Comparison of ENCODE assay signal across 9 cellular contexts in the genomic region with DNA sequence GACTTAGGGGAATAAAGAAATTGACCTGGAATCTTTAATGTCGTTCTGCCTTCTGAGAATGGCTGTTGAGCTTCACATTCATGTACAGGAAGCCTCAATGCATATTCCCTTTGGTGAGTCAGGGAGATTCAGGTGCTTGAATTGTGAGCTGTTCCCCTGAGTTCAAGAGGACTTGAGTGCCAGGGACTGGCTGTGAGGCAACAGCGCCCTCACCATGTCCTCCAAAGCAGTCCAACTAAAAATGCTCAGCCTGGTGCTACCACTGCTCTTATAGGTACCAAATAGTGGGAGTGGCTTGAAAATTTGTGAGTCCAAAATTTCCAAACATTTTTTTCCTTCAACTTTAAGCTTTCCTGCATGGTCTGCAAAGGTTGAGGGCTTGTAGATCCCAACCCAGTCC. TPM values are rescaled to one million over a fixed set of nuclear protein-coding genes. Genes with fewer than 3 reads are reported as not detected.
DNase-seq lines count a peak whose midpoint lies in the region; ATAC-seq, FAIRE-seq and TF ChIP-seq lines count a peak whose summit lies in the region.
"Had no signal": no experiment of that assay in that cellular context is flagged by ENCODE, and none has a peak within 500 bp of the region (broad histone marks: within the 10 kb centered on the region; RNA-seq: fewer than 3 reads in every experiment).

No MANE protein-coding gene starts in this region.

- intact Hi-C loops in activated CD4-positive, alpha-beta T cell treated with anti-CD3 and anti-CD28 coated beads for 36 hours (cut with DNase I, micrococcal nuclease) = loop anchor here in 1 of 2 experiments (10.0 kb wide), 1 partner anchor 273 kb away; no protein-coding TSS in a partner anchor
- intact Hi-C loops in activated CD4-positive, alpha-beta T cell treated with anti-CD3 and anti-CD28 coated beads, Interleukin-2, amount 10 ng/mL, durations not matched to agents 24 days and 14 days (cut with micrococcal nuclease) = no loop called here
- intact Hi-C loops in K562 (cut with micrococcal nuclease) = loop anchor here (1.0 kb wide), 2 partner anchors 135 to 140 kb away; no protein-coding TSS in a partner anchor

- peak; percentile 73 for ATAC-seq in activated CD4-positive, alpha-beta T cell treated with anti-CD3 and anti-CD28 coated beads for 36 hours
- ATAC-seq in K562 = peak; percentile 96
- ATAC-seq in GM18505 (IDR thresholded peaks at IDR 0.05; ENCODE audit: unreplicated experiment) = no peak

- H4K20me1 ChIP-seq in MM.1S (ENCODE audit: insufficient read depth, low read length) = no peaks in the 10 kb centered on the region
- 0 out of 2 replicates have a peak, but pooled peaks cover 2% of the 10 kb centered on the region for H4K20me1 ChIP-seq in K562 (replicated peaks; ENCODE audit: control insufficient read depth, insufficient read depth, low read length)
- no peaks in the 10 kb centered on the region for H4K20me1 ChIP-seq in osteoblast (ENCODE audit: insufficient read depth, low read length)

- CTCF ChIA-PET in activated CD4-positive, alpha-beta T cell treated with anti-CD3 and anti-CD28 coated beads for 36 hours (lab: Charles Lee) = interaction anchor here (0.6 to 1.7 kb wide), 8 partner anchors 11 to 268 kb away, joined by 3 to 4 read pairs (median 3); no protein-coding TSS in a partner anchor
- CTCF ChIA-PET in K562 (lab: Yijun Ruan, JAX; ENCODE audit: low intra/inter-chr PET ratio) = interaction anchor here (0.9 kb wide), 1 partner anchor 381 kb away, joined by 3 read pairs; no protein-coding TSS in a partner anchor

- DNase-seq in activated CD4-positive, alpha-beta T cell treated with anti-CD3 and anti-CD28 coated beads for 36 hours = peak; percentile 39
- DNase-seq in activated CD4-positive, alpha-beta T cell treated with anti-CD3 and anti-CD28 coated beads, Interleukin-2, amount 10 ng/mL, durations not matched to agents 24 days and 14 days = no peak
- no peak for DNase-seq in MM.1S
- peak; percentile 17 to 59 (median 30) for DNase-seq in K562 (ENCODE audit: extremely low read depth in 1 of 4, low spot score in 3 of 4)
- peak; percentile 38 for DNase-seq in osteoblast (ENCODE audit: insufficient read length, low spot score, missing footprints)
- no peak for DNase-seq in stimulated activated CD4-positive, alpha-beta T cell treated with anti-CD3 and anti-CD28 coated beads, Interleukin-4, amount 100 ng/mL, for 4 hours
- no peak for DNase-seq in HK-2 (ENCODE audit: unreplicated experiment)

- H3K9me2 ChIP-seq in MM.1S (replicated peaks; ENCODE audit: insufficient read depth, low read length) = no peaks in the 10 kb centered on the region

- no peak overlapping the region for H3K4me3 Mint-ChIP-seq in activated CD4-positive, alpha-beta T cell treated with anti-CD3 and anti-CD28 coated beads for 36 hours
- H3K4me3 Mint-ChIP-seq in activated CD4-positive, alpha-beta T cell treated with anti-CD3 and anti-CD28 coated beads, Interleukin-2, amount 10 ng/mL, durations not matched to agents 24 days and 14 days = no peak overlapping the region
- H3K4me3 Mint-ChIP-seq: T-helper 1 cell treated with Interleukin-12 subunit alpha and Interleukin-12 subunit beta and Interleukin-4 antibody, amounts not matched to agents 30 μg/mL and 1 μg/mL, for 36 hours had no signal

- H3K27ac Mint-ChIP-seq in activated CD4-positive, alpha-beta T cell treated with anti-CD3 and anti-CD28 coated beads for 36 hours = no peak overlapping the region
- no peak overlapping the region for H3K27ac Mint-ChIP-seq in activated CD4-positive, alpha-beta T cell treated with anti-CD3 and anti-CD28 coated beads, Interleukin-2, amount 10 ng/mL, durations not matched to agents 24 days and 14 days
- H3K27ac Mint-ChIP-seq: T-helper 1 cell treated with Interleukin-12 subunit alpha and Interleukin-12 subunit beta and Interleukin-4 antibody, amounts not matched to agents 30 μg/mL and 1 μg/mL, for 36 hours had no signal

- POLR2A ChIA-PET in activated CD4-positive, alpha-beta T cell treated with anti-CD3 and anti-CD28 coated beads for 36 hours (lab: Charles Lee) = no interaction called here
- POLR2A ChIA-PET in K562 (lab: Yijun Ruan, JAX) = interaction anchor here (0.6 to 1.3 kb wide), 4 partner anchors 9 to 574 kb away, joined by 3 to 6 read pairs (median 4); no protein-coding TSS in a partner anchor

- H2AFZ ChIP-seq in MM.1S (ENCODE audit: low read length) (no peak overlapping the region), K562 (ENCODE audit: low read depth, low read length) (no peak overlapping the region), osteoblast (ENCODE audit: low read length) (no peak overlapping the region)

- 64% methylated on average over 2 of the region's 2 CpGs for WGBS in K562 (ENCODE audit: insufficient coverage, low coverage, missing lambda C conversion rate)

- no peaks in the 10 kb centered on the region for H3K9me3 Mint-ChIP-seq in activated CD4-positive, alpha-beta T cell treated with anti-CD3 and anti-CD28 coated beads for 36 hours (ENCODE audit: low read depth)
- H3K9me3 Mint-ChIP-seq in activated CD4-positive, alpha-beta T cell treated with anti-CD3 and anti-CD28 coated beads, Interleukin-2, amount 10 ng/mL, durations not matched to agents 24 days and 14 days = no peaks in the 10 kb centered on the region
- H3K9me3 Mint-ChIP-seq: T-helper 1 cell treated with Interleukin-12 subunit alpha and Interleukin-12 subunit beta and Interleukin-4 antibody, amounts not matched to agents 30 μg/mL and 1 μg/mL, for 36 hours had no signal

- no peaks in the 10 kb centered on the region for H3K9me1 ChIP-seq in K562 (ENCODE audit: control insufficient read depth, insufficient read depth, low read length)

- H3K4me1 ChIP-seq in MM.1S (ENCODE audit: low read length) = no peaks in the 10 kb centered on the region
- H3K4me1 ChIP-seq in K562 (replicated peaks in 1 of 2; ENCODE audit: control insufficient read depth in 2 of 2, insufficient read depth in 2 of 2, low read length in 2 of 2) = no peaks in the 10 kb centered on the region
- no peaks in the 10 kb centered on the region for H3K4me1 ChIP-seq in osteoblast (ENCODE audit: insufficient read depth, low read length)

- TF ChIP-seq RAD21 in K562 (CRISPR knock-in tag; conservative IDR thresholded peaks at IDR 0.05 in 1 of 2, IDR thresholded peaks at IDR 0.05 in 1 of 2) = peak in 1 of 2 experiments; percentile 69; a peak in 3 of 4 replicates

- BruUV-seq in K562 (replicated peaks; lab: Mats Ljungman, UMichigan) = no TSS peak

- H3K79me2 ChIP-seq in MM.1S (ENCODE audit: low read length) (no peaks in the 10 kb centered on the region), K562 (ENCODE audit: control insufficient read depth, insufficient read depth, low read length) (no peaks in the 10 kb centered on the region), osteoblast (ENCODE audit: insufficient read depth, low read length) (no peaks in the 10 kb centered on the region)

- TF ChIP-seq CTCF in MM.1S (IDR thresholded peaks at IDR 0.05; ENCODE audit: low read length) (peak; percentile 29), K562 (IDR thresholded peaks at IDR 0.05 in 2 of 3, conservative IDR thresholded peaks at IDR 0.05 in 1 of 3; ENCODE audit: insufficient read depth in 2 of 3, low read depth in 1 of 3, low read length in 3 of 3) (peak; percentile 65 to 70 (median 70)), osteoblast (IDR thresholded peaks at IDR 0.05; ENCODE audit: extremely low read depth, low read depth, low read length) (peak; percentile 44)

- in situ Hi-C loops in K562 (cut with MboI) = no loop called here

- no peak overlapping the region for H3K4me3 ChIP-seq in MM.1S (ENCODE audit: low read length)
- H3K4me3 ChIP-seq in K562 = no peak overlapping the region
- H3K4me3 ChIP-seq in osteoblast (ENCODE audit: insufficient read depth, low read length) = no peak overlapping the region

- TF ChIP-seq POLR2A in K562 (conservative IDR thresholded peaks at IDR 0.05) (no peak), GM18505 (IDR thresholded peaks at IDR 0.05; ENCODE audit: borderline replicate concordance, extremely low read depth, insufficient read depth, insufficient read length) (no peak)

- H3K4me1 Mint-ChIP-seq in activated CD4-positive, alpha-beta T cell treated with anti-CD3 and anti-CD28 coated beads for 36 hours = no peaks in the 10 kb centered on the region
- H3K4me1 Mint-ChIP-seq in activated CD4-positive, alpha-beta T cell treated with anti-CD3 and anti-CD28 coated beads, Interleukin-2, amount 10 ng/mL, durations not matched to agents 24 days and 14 days = no peaks in the 10 kb centered on the region

- H3K27me3 ChIP-seq in MM.1S (replicated peaks; ENCODE audit: insufficient read depth, low read length) (no peaks in the 10 kb centered on the region), K562 (ENCODE audit: control insufficient read depth in 2 of 2, insufficient read depth in 2 of 2, low read length in 2 of 2) (no peaks in the 10 kb centered on the region), osteoblast (ENCODE audit: insufficient read depth, low read length) (no peaks in the 10 kb centered on the region)

- H3K9ac ChIP-seq in MM.1S (ENCODE audit: low read length) (no peak overlapping the region), K562 (ENCODE audit: insufficient read depth in 1 of 2, low read depth in 2 of 2, low read length in 2 of 2) (no peak overlapping the region)

- no peaks in the 10 kb centered on the region for H3K27me3 Mint-ChIP-seq in activated CD4-positive, alpha-beta T cell treated with anti-CD3 and anti-CD28 coated beads for 36 hours
- H3K27me3 Mint-ChIP-seq in activated CD4-positive, alpha-beta T cell treated with anti-CD3 and anti-CD28 coated beads, Interleukin-2, amount 10 ng/mL, durations not matched to agents 24 days and 14 days = no peaks in the 10 kb centered on the region

- H3F3A ChIP-seq in MM.1S (ENCODE audit: insufficient read depth, low read length) = no peaks in the 10 kb centered on the region

- peaks cover 13% of the 10 kb centered on the region for H3K36me3 Mint-ChIP-seq in activated CD4-positive, alpha-beta T cell treated with anti-CD3 and anti-CD28 coated beads for 36 hours (ENCODE audit: low read depth)
- peaks cover 20% of the 10 kb centered on the region for H3K36me3 Mint-ChIP-seq in activated CD4-positive, alpha-beta T cell treated with anti-CD3 and anti-CD28 coated beads, Interleukin-2, amount 10 ng/mL, durations not matched to agents 24 days and 14 days (ENCODE audit: low read depth)

- no peak overlapping the region for H3K4me2 ChIP-seq in MM.1S (ENCODE audit: low read depth, low read length)
- no peak overlapping the region for H3K4me2 ChIP-seq in K562 (ENCODE audit: insufficient read depth, low read length)
- no peak overlapping the region for H3K4me2 ChIP-seq in osteoblast (ENCODE audit: insufficient read depth, low read length)

- H3K27ac ChIP-seq in MM.1S (ENCODE audit: low read length) (no peak overlapping the region), K562 (ENCODE audit: extremely low read depth, low read depth, low read length) (no peak overlapping the region), osteoblast (ENCODE audit: low read depth, low read length) (no peak overlapping the region)

- H3K36me3 ChIP-seq in MM.1S (replicated peaks; ENCODE audit: insufficient read depth, low read length) (no peaks in the 10 kb centered on the region; the same call in 1 of the 2 replicates), K562 (ENCODE audit: control insufficient read depth, insufficient read depth, low read length) (peaks cover 43% of the 10 kb centered on the region; the same call in 2 of the 3 replicates), osteoblast (ENCODE audit: insufficient read depth, low read length) (peaks cover 22% of the 10 kb centered on the region)

- TF ChIP-seq EP300 in K562 (IDR thresholded peaks at IDR 0.05; ENCODE audit: low read length) = no peak

- FAIRE-seq in K562 (lab: Jason Lieb, UNC) = peak; percentile 78

- no peaks in the 10 kb centered on the region for H3K9me3 ChIP-seq in MM.1S (replicated peaks; ENCODE audit: insufficient read depth, low read length)
- H3K9me3 ChIP-seq in K562 (replicated peaks; ENCODE audit: control insufficient read depth, insufficient read depth, low read depth, low read length) = no peaks in the 10 kb centered on the region
- no peaks in the 10 kb centered on the region for H3K9me3 ChIP-seq in osteoblast (ENCODE audit: low read depth, low read length)

RNA-seq across cellular contexts. Expression of a gene that starts 54.1 kb away (rescaled TPM):
- total RNA-seq in activated CD4-positive, alpha-beta T cell treated with anti-CD3 and anti-CD28 coated beads for 36 hours = 10 to 100 TPM; 31.4 to 40.0 TPM
- 35.0 and 35.7 TPM in 2 replicates for total RNA-seq in activated CD4-positive, alpha-beta T cell treated with anti-CD3 and anti-CD28 coated beads, Interleukin-2, amount 10 ng/mL, durations not matched to agents 24 days and 14 days
- 11.5 and 34.7 TPM in 2 replicates for total RNA-seq in K562 (2011; cell fraction: chromatin; rRNA removed; ENCODE audit: low replicate concordance)
- 7.7 and 8.7 TPM in 2 replicates for total RNA-seq in K562 (2011; cell fraction: nucleolus; rRNA removed)
- 18.7 and 25.7 TPM in 2 replicates for total RNA-seq in K562 (2011; cell fraction: nucleoplasm; rRNA removed)
- total RNA-seq in K562 (2014; rRNA removed) (33.4 and 37.9 TPM in 2 replicates), K562 (2014; rRNA removed; fragmentation: Illumina TruSeq; extraction: Trizol) (40.9 and 44.1 TPM in 2 replicates), K562 (2015; rRNA removed; fragmentation: Illumina TruSeq; extraction: Trizol) (42.5 and 44.0 TPM in 2 replicates), K562 (2021) (19.2 and 19.6 TPM in 2 replicates), osteoblast (15.6 and 16.3 TPM in 2 replicates)
- polyA plus RNA-seq in K562 (2011; rRNA removed) (6.1 and 8.4 TPM in 2 replicates), K562 (2014; fragmentation: Illumina TruSeq; extraction: Trizol) (37.8 and 48.3 TPM in 2 replicates), K562 (2014; fragmentation: Nextera tagmentation; extraction: Ambion mirVana) (10 to 100 TPM; 26.0 to 38.7 TPM), K562 (2014; rRNA removed) (28.8 and 37.2 TPM in 2 replicates)
- 0.76 and 2.3 TPM in 2 replicates for polyA plus RNA-seq in K562 (2011; cell fraction: cytosol; rRNA removed)
- polyA plus RNA-seq in K562 (2011; cell fraction: nucleus; rRNA removed) = 2.4 and 3.5 TPM in 2 replicates
- polyA plus RNA-seq in K562 (2012) = 15.7 and 29.5 TPM in 2 replicates
- 20.8 and 22.3 TPM in 2 replicates for polyA minus RNA-seq in K562 (2011; rRNA and poly(A)+ RNA removed)
- polyA minus RNA-seq in K562 (2011; cell fraction: cytosol; rRNA and poly(A)+ RNA removed) = 4.6 and 5.0 TPM in 2 replicates
- 3.5 and 7.9 TPM in 2 replicates for polyA minus RNA-seq in K562 (2011; cell fraction: nucleus; rRNA and poly(A)+ RNA removed)

Comparison
In these comparisons a context has a peak if more than half of its experiments do, and no peak if none do; other contexts are left out.
1. DNase-seq: peak in activated CD4-positive, alpha-beta T cell treated with anti-CD3 and anti-CD28 coated beads for 36 hours (single experiment), K562 (4 of 4) and osteoblast (single experiment); none in activated CD4-positive, alpha-beta T cell treated with anti-CD3 and anti-CD28 coated beads, Interleukin-2, amount 10 ng/mL, durations not matched to agents 24 days and 14 days (single experiment), MM.1S (single experiment), stimulated activated CD4-positive, alpha-beta T cell treated with anti-CD3 and anti-CD28 coated beads, Interleukin-4, amount 100 ng/mL, for 4 hours (0 of 2) and HK-2 (single experiment).
2. Peak in every context shown above with its lines, with median percentiles within 50 percentile points of each other: CTCF ChIP-seq.